Comparison of ENCODE assay signal across 8 cellular contexts in the genomic region with DNA sequence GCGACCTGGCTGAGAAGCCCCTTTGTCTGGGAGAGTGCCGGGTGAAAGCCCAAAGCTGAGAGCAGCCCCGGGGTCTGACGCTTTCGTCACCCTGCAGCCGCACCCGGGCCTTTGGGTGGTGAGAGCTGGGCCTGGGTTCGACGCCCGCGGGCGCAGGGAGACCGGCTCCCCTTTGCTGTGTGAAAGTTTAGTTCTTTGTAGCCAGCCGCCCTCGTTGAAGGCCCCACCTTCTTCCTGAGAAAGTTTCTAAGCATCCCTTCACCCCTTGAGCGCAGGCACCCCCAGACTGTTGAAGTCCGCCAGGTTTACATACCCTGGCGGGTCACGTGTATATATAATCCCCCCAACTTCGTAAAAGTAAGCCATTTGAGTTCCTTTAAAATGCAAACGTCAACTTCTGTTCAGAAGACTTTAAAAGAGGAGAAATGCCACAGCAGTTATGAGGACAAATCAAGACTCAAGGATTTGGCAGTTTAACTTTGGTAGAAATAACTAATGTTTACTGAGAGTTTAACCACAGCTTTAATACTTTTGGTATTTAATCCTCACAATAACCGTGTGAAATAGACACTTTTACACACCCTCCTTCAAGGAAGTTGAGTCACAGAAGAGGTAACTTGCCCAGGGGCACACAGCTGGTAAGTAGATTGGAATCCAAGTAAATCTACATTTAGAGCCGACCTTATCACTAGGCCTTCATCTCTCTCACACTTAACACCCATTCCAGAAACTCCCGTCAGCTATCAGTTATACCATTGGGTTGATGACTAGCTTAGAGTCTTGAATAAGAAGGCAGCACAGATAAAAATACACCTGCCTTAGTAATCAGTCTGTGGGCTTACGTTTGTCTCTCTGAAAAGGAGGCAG. TPM values are rescaled to one million over a fixed set of nuclear protein-coding genes. Genes with fewer than 3 reads are reported as not detected.
DNase-seq lines count a peak whose midpoint lies in the region; ATAC-seq, FAIRE-seq and TF ChIP-seq lines count a peak whose summit lies in the region.

No MANE protein-coding gene starts in this region.

- H3K9me3 ChIP-seq in adipocyte (ENCODE audit: control insufficient read depth, low read length) = no peaks in the 10 kb centered on the region
- H3K9me3 ChIP-seq in keratinocyte (ENCODE audit: control insufficient read depth, low read depth, low read length) = no peaks in the 10 kb centered on the region
- H3K9me3 ChIP-seq in stomach smooth muscle (ENCODE audit: control insufficient read depth in 2 of 2, low read length in 2 of 2) = no peaks in the 10 kb centered on the region

- H3K36me3 ChIP-seq in adipocyte (ENCODE audit: control insufficient read depth, insufficient read depth, low read length, severe bottlenecking) (no peaks in the 10 kb centered on the region), keratinocyte (ENCODE audit: control insufficient read depth in 2 of 2, extremely low read depth in 1 of 2, insufficient read depth in 2 of 2, low read length in 2 of 2) (no peaks in the 10 kb centered on the region), stomach smooth muscle (ENCODE audit: control insufficient read depth in 2 of 2, insufficient read depth in 2 of 2, low read length in 2 of 2) (no peaks in the 10 kb centered on the region)

- peak overlapping the region; percentile 41 for H2AFZ ChIP-seq in keratinocyte (ENCODE audit: control insufficient read depth, low read length)

- peaks cover 2% of the 10 kb centered on the region for H3K9me1 ChIP-seq in keratinocyte (ENCODE audit: control insufficient read depth, extremely low read depth, insufficient read depth, low read length)

- H3K27ac ChIP-seq in keratinocyte (ENCODE audit: control insufficient read depth, insufficient read depth, low read length) = peak overlapping the region; percentile 99
- H3K27ac ChIP-seq in stomach smooth muscle (ENCODE audit: low read length) = peak overlapping the region; percentile 58

- TF ChIP-seq CTCF in AG09309 (IDR thresholded peaks at IDR 0.05; ENCODE audit: control insufficient read depth, insufficient read depth, low read depth, low read length, missing control alignments) (no peak), keratinocyte (optimal IDR thresholded peaks at IDR 0.05 in 1 of 3, IDR thresholded peaks at IDR 0.05 in 1 of 3, conservative IDR thresholded peaks at IDR 0.05 in 1 of 3; ENCODE audit: extremely low read depth in 1 of 3, insufficient read depth in 2 of 3, low read length in 3 of 3) (no peak)

- peak overlapping the region; percentile 92 for H3K4me2 ChIP-seq in keratinocyte (ENCODE audit: control insufficient read depth, extremely low read depth, insufficient read depth, low read depth, low read length)

- peak; percentile 8 for ATAC-seq in HG03108 (IDR thresholded peaks at IDR 0.05; ENCODE audit: unreplicated experiment)
- ATAC-seq in GM19452 (IDR thresholded peaks at IDR 0.05; ENCODE audit: unreplicated experiment) = no peak
- no peak for ATAC-seq in GM21529 (IDR thresholded peaks at IDR 0.05; ENCODE audit: unreplicated experiment)

- H3K9ac ChIP-seq in adipocyte (ENCODE audit: low read length) (peak overlapping the region; percentile 85), keratinocyte (ENCODE audit: control insufficient read depth, extremely low read depth, insufficient read depth, low read length) (peak overlapping the region; percentile 97), stomach smooth muscle (ENCODE audit: low read length in 2 of 2) (peak overlapping the region; percentile 60 to 69)

- DNase-seq in AG09309 (ENCODE audit: low read depth) (no peak), adipocyte (ENCODE audit: low read depth) (peak; percentile 22), keratinocyte (ENCODE audit: low read depth, low spot score) (peak; percentile 88), NCI-H187 treated with DMSO at 0.1 percent for 48 hours (lab: John Stamatoyannopoulos, UW) (no peak)

- peaks cover 36% of the 10 kb centered on the region for H3K79me2 ChIP-seq in keratinocyte (ENCODE audit: control insufficient read depth, insufficient read depth, low read length)

- H4K20me1 ChIP-seq in keratinocyte (ENCODE audit: control insufficient read depth, extremely low read depth, insufficient read depth, low read length) = no peaks in the 10 kb centered on the region

- H3K27me3 ChIP-seq in adipocyte (replicated peaks; ENCODE audit: control insufficient read depth, insufficient read depth, low read length) (no peaks in the 10 kb centered on the region), keratinocyte (ENCODE audit: control insufficient read depth, extremely low read depth, insufficient read depth, low read length) (no peaks in the 10 kb centered on the region), stomach smooth muscle (ENCODE audit: control insufficient read depth in 1 of 2, insufficient read depth in 2 of 2, low read length in 2 of 2) (no peaks in the 10 kb centered on the region)

- H3K4me1 ChIP-seq in adipocyte (ENCODE audit: control insufficient read depth, insufficient read depth, low read length) = peaks cover 15% of the 10 kb centered on the region
- H3K4me1 ChIP-seq in keratinocyte (ENCODE audit: control insufficient read depth, extremely low read depth, insufficient read depth, low read length) = peaks cover 36% of the 10 kb centered on the region
- peaks cover 14% of the 10 kb centered on the region for H3K4me1 ChIP-seq in stomach smooth muscle (ENCODE audit: control insufficient read depth, insufficient read depth, low read length)

- dilution Hi-C loops in keratinocyte (cut with MboI; ENCODE audit: extremely low pct_ligation_motif_present, low sequenced_read_pairs) = no loop called here

- H3K4me3 ChIP-seq in AG09309 (ENCODE audit: control insufficient read depth, low read depth, low read length) = peak overlapping the region; percentile 83
- peak overlapping the region; percentile 83 for H3K4me3 ChIP-seq in adipocyte (ENCODE audit: low read length)
- H3K4me3 ChIP-seq in keratinocyte (ENCODE audit: control insufficient read depth in 2 of 3, extremely low read depth in 1 of 3, insufficient read depth in 2 of 3, low read depth in 1 of 3, low read length in 3 of 3) = peak overlapping the region; percentile 72 to 84 (median 78)
- H3K4me3 ChIP-seq in stomach smooth muscle (ENCODE audit: low read length in 2 of 2) = peak overlapping the region; percentile 62 to 76

- peak; percentile 84 for FAIRE-seq in keratinocyte (lab: Jason Lieb, UNC)

RNA-seq across cellular contexts. Expression of gene MBOAT2, which starts 1.1 kb away (rescaled TPM):
- polyA plus RNA-seq in keratinocyte = 64.2 to 121 TPM (median 79.7 TPM) in 3 replicates
- 36.1 TPM for polyA plus RNA-seq in keratinocyte (2011; ENCODE audit: low read depth)
- polyA plus RNA-seq in keratinocyte (2011; cell fraction: cytosol; rRNA removed) = 28.2 and 52.9 TPM in 2 replicates
- polyA plus RNA-seq in keratinocyte (2011; cell fraction: nucleus; rRNA removed) = 118 and 141 TPM in 2 replicates
- 53.7 and 67.9 TPM in 2 replicates for polyA plus RNA-seq in keratinocyte (2012; ENCODE audit: low replicate concordance)
- polyA minus RNA-seq in keratinocyte = 57.4 to 143 TPM (median 59.2 TPM) in 3 replicates
- polyA minus RNA-seq in keratinocyte (2011; cell fraction: cytosol; rRNA and poly(A)+ RNA removed) = 15.0 TPM
- 39.1 and 116 TPM in 2 replicates for polyA minus RNA-seq in keratinocyte (2011; cell fraction: nucleus; rRNA and poly(A)+ RNA removed)

Comparison
In these comparisons a context has a peak if more than half of its experiments do, and no peak if none do; other contexts are left out.
1. DNase-seq: peak in adipocyte (single experiment) and keratinocyte (single experiment); none in AG09309 (single experiment) and NCI-H187 treated with DMSO at 0.1 percent for 48 hours (single experiment).
2. Peak in every context shown above with its lines, with median percentiles within 50 percentile points of each other: H3K4me3 ChIP-seq and H3K9ac ChIP-seq.